12 cellular contexts compared by ENCODE assay signal in genomic region chr12:123111498-123112165, GRCh38. TPM values are rescaled to one million over a fixed set of nuclear protein-coding genes. Genes with fewer than 3 reads are reported as not detected.
A peak's percentile ranks its signal among the peaks of the same experiment; 100 is the strongest.
DNase-seq lines count a peak whose midpoint lies in the region; ATAC-seq and TF ChIP-seq lines count a peak whose summit lies in the region.
"Had no signal": no experiment of that assay in that cellular context is flagged by ENCODE, and none has a peak within 500 bp of the region (broad histone marks: within the 10 kb centered on the region; RNA-seq: fewer than 3 reads in every experiment).

No MANE protein-coding gene starts in this region.

- H3K27ac ChIP-seq in CD4-positive, CD25-positive, alpha-beta regulatory T cell (ENCODE audit: insufficient read depth, low read length, poor library complexity, severe bottlenecking): no peak overlapping the region
- H3K27ac ChIP-seq in SJCRH30: no peak overlapping the region
- H3K27ac ChIP-seq in dorsolateral prefrontal cortex: peak overlapping the region in 57 of 59 donors; percentile 2 to 95 (median 79)
- no peak overlapping the region for H3K27ac ChIP-seq in trophoblast cell (ENCODE audit: low read depth, low read length)
- H3K27ac ChIP-seq: HL-60 had no signal

- no peaks in the 10 kb centered on the region for H3K79me2 ChIP-seq in trophoblast cell (ENCODE audit: control insufficient read depth, insufficient read depth, low read length, poor library complexity)

- H3K4me2 ChIP-seq in trophoblast cell (ENCODE audit: low read length): no peak overlapping the region

- WGBS in trophoblast cell (ENCODE audit: extremely low coverage, insufficient coverage, insufficient read length): no CpG with 5 or more reads among the region's 19 CpGs

- H3K18ac ChIP-seq in trophoblast cell (ENCODE audit: low read length): no peak overlapping the region

- no peak overlapping the region for H2BK120ac ChIP-seq in trophoblast cell (ENCODE audit: insufficient read depth, low read length, poor library complexity)

- no peak overlapping the region for H2AFZ ChIP-seq in trophoblast cell (ENCODE audit: insufficient read depth, low read length, poor library complexity)

- H3K9me3 Mint-ChIP-seq in CD4-positive, CD25-positive, alpha-beta regulatory T cell: no peaks in the 10 kb centered on the region
- no peaks in the 10 kb centered on the region for H3K9me3 Mint-ChIP-seq in T-helper 2 cell treated with Interferon-gamma antibody and Interleukin-4, amounts not matched to agents 5 μg/mL and 100 μg/mL, for 36 hours

- H3K4me1 Mint-ChIP-seq in CD4-positive, CD25-positive, alpha-beta regulatory T cell: peaks cover 20 to 98% (median 50%) of the 10 kb centered on the region in 4 donors
- peaks cover 34% of the 10 kb centered on the region for H3K4me1 Mint-ChIP-seq in T-helper 2 cell treated with Interferon-gamma antibody and Interleukin-4, amounts not matched to agents 5 μg/mL and 100 μg/mL, for 36 hours (ENCODE audit: low read depth)

- no peak overlapping the region for H2BK5ac ChIP-seq in trophoblast cell (ENCODE audit: low read depth, low read length, poor library complexity)

- no peak overlapping the region for H3K4me3 ChIP-seq in CD4-positive, CD25-positive, alpha-beta regulatory T cell (ENCODE audit: low read depth, low read length)
- no peak overlapping the region for H3K4me3 ChIP-seq in SJCRH30
- H3K4me3 ChIP-seq in dorsolateral prefrontal cortex: no peak overlapping the region
- no peak overlapping the region for H3K4me3 ChIP-seq in trophoblast cell (ENCODE audit: low read depth, low read length)
- H3K4me3 ChIP-seq: esophagus squamous epithelium had no signal

- no peak overlapping the region for H4K8ac ChIP-seq in trophoblast cell (ENCODE audit: low read depth, low read length)

- H3K27me3 Mint-ChIP-seq in CD4-positive, CD25-positive, alpha-beta regulatory T cell: no peaks in the 10 kb centered on the region
- no peaks in the 10 kb centered on the region for H3K27me3 Mint-ChIP-seq in T-helper 2 cell treated with Interferon-gamma antibody and Interleukin-4, amounts not matched to agents 5 μg/mL and 100 μg/mL, for 36 hours (ENCODE audit: low read depth)

- H3K36me3 ChIP-seq in CD4-positive, CD25-positive, alpha-beta regulatory T cell (ENCODE audit: control insufficient read depth, insufficient read depth, low read length): peaks cover 16% of the 10 kb centered on the region
- H3K36me3 ChIP-seq in SJCRH30: no peaks in the 10 kb centered on the region
- no peaks in the 10 kb centered on the region for H3K36me3 ChIP-seq in trophoblast cell (ENCODE audit: control insufficient read depth in 1 of 2, insufficient read depth in 2 of 2, low read length in 2 of 2)

- H3K27ac Mint-ChIP-seq in CD4-positive, CD25-positive, alpha-beta regulatory T cell: peak overlapping the region; percentile 71 to 90 (median 81)
- no peak overlapping the region for H3K27ac Mint-ChIP-seq in T-helper 2 cell treated with Interferon-gamma antibody and Interleukin-4, amounts not matched to agents 5 μg/mL and 100 μg/mL, for 36 hours

- DNase-seq in CD4-positive, CD25-positive, alpha-beta regulatory T cell: no peak
- peak; percentile 21 to 22 for DNase-seq in SJCRH30
- peak in 3 of 10 donors; percentile 42 to 61 (median 58) for DNase-seq in dorsolateral prefrontal cortex
- DNase-seq in trophoblast cell: no peak
- DNase-seq in T-helper 2 cell treated with Interferon-gamma antibody and Interleukin-4, amounts not matched to agents 5 μg/mL and 100 μg/mL, for 36 hours (ENCODE audit: low spot score): no peak
- no peak for DNase-seq in NCI-H2171 treated with DMSO at 0.1 percent for 48 hours (lab: John Stamatoyannopoulos, UW)
- DNase-seq: esophagus squamous epithelium, GDM1, NCI-H1092 had no signal

- no peak overlapping the region for H3K4ac ChIP-seq in trophoblast cell (ENCODE audit: low read depth, low read length)

- H3K23ac ChIP-seq in trophoblast cell (ENCODE audit: low read length): no peak overlapping the region

- peak overlapping the region in 2 of 4 donors; percentile 38 to 57 for H3K4me3 Mint-ChIP-seq in CD4-positive, CD25-positive, alpha-beta regulatory T cell
- no peak overlapping the region for H3K4me3 Mint-ChIP-seq in T-helper 2 cell treated with Interferon-gamma antibody and Interleukin-4, amounts not matched to agents 5 μg/mL and 100 μg/mL, for 36 hours

- H3K14ac ChIP-seq in trophoblast cell (ENCODE audit: low read length): no peak overlapping the region

- no peaks in the 10 kb centered on the region for H3K27me3 ChIP-seq in CD4-positive, CD25-positive, alpha-beta regulatory T cell (ENCODE audit: control insufficient read depth, insufficient read depth, low read length)
- no peaks in the 10 kb centered on the region for H3K27me3 ChIP-seq in SJCRH30
- H3K27me3 ChIP-seq in dorsolateral prefrontal cortex: no peaks in the 10 kb centered on the region
- no peaks in the 10 kb centered on the region for H3K27me3 ChIP-seq in trophoblast cell (ENCODE audit: insufficient read depth, low read length)
- H3K27me3 ChIP-seq: esophagus squamous epithelium had no signal

- H3K79me1 ChIP-seq in trophoblast cell (ENCODE audit: low read length): no peaks in the 10 kb centered on the region

- TF ChIP-seq CTCF in dorsolateral prefrontal cortex (IDR thresholded peaks at IDR 0.05 in 54 of 56, conservative IDR thresholded peaks at IDR 0.05 in 2 of 56; ENCODE audit: low read depth in 1 of 56, partially characterized antibody in 56 of 56): no peak

- intact Hi-C loops in dorsolateral prefrontal cortex (cut with DNase I): no loop called here

- no peak overlapping the region for H4K12ac ChIP-seq in trophoblast cell (ENCODE audit: low read depth, low read length)

- H3K36me3 Mint-ChIP-seq in CD4-positive, CD25-positive, alpha-beta regulatory T cell: peaks cover 36% of the 10 kb centered on the region
- peaks cover 12% of the 10 kb centered on the region for H3K36me3 Mint-ChIP-seq in T-helper 2 cell treated with Interferon-gamma antibody and Interleukin-4, amounts not matched to agents 5 μg/mL and 100 μg/mL, for 36 hours (ENCODE audit: low read depth)

- peak overlapping the region; percentile 1 for H3K9ac ChIP-seq in trophoblast cell (ENCODE audit: low read length)

- H2AK5ac ChIP-seq in trophoblast cell (ENCODE audit: low read length): no peak overlapping the region

- no peak overlapping the region for H4K91ac ChIP-seq in trophoblast cell (ENCODE audit: low read depth, low read length)

- H2BK12ac ChIP-seq in trophoblast cell (ENCODE audit: low read length): no peak overlapping the region

- H3K4me1 ChIP-seq in CD4-positive, CD25-positive, alpha-beta regulatory T cell (ENCODE audit: control insufficient read depth, insufficient read depth, low read length, poor library complexity, severe bottlenecking): peaks cover 64% of the 10 kb centered on the region
- H3K4me1 ChIP-seq in SJCRH30 (peaks cover 6% of the 10 kb centered on the region; the same call in 1 of the 2 replicates), trophoblast cell (ENCODE audit: control insufficient read depth in 1 of 2, insufficient read depth in 2 of 2, low read length in 2 of 2) (peaks cover 6% of the 10 kb centered on the region in 2 experiments)

- no peak for ATAC-seq in CD4-positive, CD25-positive, alpha-beta regulatory T cell (ENCODE audit: low read depth in 2 of 2)
- ATAC-seq in HG03457 (IDR thresholded peaks at IDR 0.05; ENCODE audit: unreplicated experiment) (no peak), HG02981 (IDR thresholded peaks at IDR 0.05; ENCODE audit: unreplicated experiment) (no peak)

- no peaks in the 10 kb centered on the region for H3K9me3 ChIP-seq in CD4-positive, CD25-positive, alpha-beta regulatory T cell (ENCODE audit: control insufficient read depth in 2 of 2, low read length in 2 of 2)
- H3K9me3 ChIP-seq in SJCRH30 (replicated peaks) (no peaks in the 10 kb centered on the region), trophoblast cell (ENCODE audit: insufficient read depth, low read depth, low read length) (no peaks in the 10 kb centered on the region)
- H3K9me3 ChIP-seq: esophagus squamous epithelium had no signal

RNA-seq across cellular contexts. Expression of gene PITPNM2, which starts 39.3 kb away (rescaled TPM):
- 57.2 TPM for total RNA-seq in CD4-positive, CD25-positive, alpha-beta regulatory T cell
- 1 to 10 TPM; 2.2 to 4.5 (median 3.9) TPM for polyA plus RNA-seq in CD4-positive, CD25-positive, alpha-beta regulatory T cell
- total RNA-seq in SJCRH30 (2014; rRNA removed; shearing (Covaris generic)): 1.2 and 1.3 TPM in 2 replicates
- total RNA-seq in dorsolateral prefrontal cortex: 10 to 100 TPM; 20.9 to 89.8 (median 62.6) TPM
- polyA plus RNA-seq in trophoblast cell (2013): 4.4 and 4.5 TPM in 2 replicates

Comparison
In these comparisons a context has a peak if more than half of its experiments do, and no peak if none do; other contexts are left out.
1. DNase-seq: peak in SJCRH30 (2 of 2); none in CD4-positive, CD25-positive, alpha-beta regulatory T cell (0 of 3), trophoblast cell (0 of 2), T-helper 2 cell treated with Interferon-gamma antibody and Interleukin-4, amounts not matched to agents 5 μg/mL and 100 μg/mL, for 36 hours (single experiment) and NCI-H2171 treated with DMSO at 0.1 percent for 48 hours (single experiment).
2. H3K27ac ChIP-seq: peak in dorsolateral prefrontal cortex (57 of 59); none in CD4-positive, CD25-positive, alpha-beta regulatory T cell (single experiment), SJCRH30 (single experiment) and trophoblast cell (single experiment).